8 cellular contexts compared by ENCODE assay signal in genomic region chr11:72585762-72586590, GRCh38.
DNase-seq lines count a peak whose midpoint lies in the region; ATAC-seq and TF ChIP-seq lines count a peak whose summit lies in the region.

No MANE protein-coding gene starts in this region.

- no peak for ATAC-seq in HG03571 (IDR thresholded peaks at IDR 0.05; ENCODE audit: unreplicated experiment)
- no peak for ATAC-seq in HG02981 (IDR thresholded peaks at IDR 0.05; ENCODE audit: unreplicated experiment)

- H3K4me3 ChIP-seq in Loucy (ENCODE audit: low read length, poor library complexity, severe bottlenecking): no peak overlapping the region
- H3K4me3 ChIP-seq in SJSA1: no peak overlapping the region

- H3K27me3 ChIP-seq in Loucy (ENCODE audit: insufficient read depth, low read length, poor library complexity, severe bottlenecking): no peaks in the 10 kb centered on the region
- peaks cover 15% of the 10 kb centered on the region for H3K27me3 ChIP-seq in SJSA1 (replicated peaks)

- H3F3A ChIP-seq in Loucy (ENCODE audit: low read depth): no peaks in the 10 kb centered on the region

- no peak overlapping the region for H2AFZ ChIP-seq in Loucy (ENCODE audit: low read length)

- H3K9me2 ChIP-seq in Loucy (replicated peaks; ENCODE audit: low read depth, low read length): no peaks in the 10 kb centered on the region

- TF ChIP-seq CTCF in GM10266 (IDR thresholded peaks at IDR 0.05; ENCODE audit: control insufficient read depth, insufficient read depth, low read depth, missing control alignments): peak; percentile 82
- peak; percentile 87 for TF ChIP-seq CTCF in Loucy (conservative IDR thresholded peaks at IDR 0.05; ENCODE audit: low read length)

- H3K9me3 ChIP-seq in Loucy (ENCODE audit: insufficient read depth, low read depth, low read length) (no peaks in the 10 kb centered on the region), SJSA1 (replicated peaks) (no peaks in the 10 kb centered on the region)

- intact Hi-C loops in posterior cingulate gyrus (cut with DNase I): loop anchor here (1.0 to 10.0 kb wide), 3 partner anchors 57 to 209 kb away; partner anchors contain the start of gene STARD10

- no peak overlapping the region for H3K27ac ChIP-seq in SJSA1

- no peaks in the 10 kb centered on the region for H3K79me2 ChIP-seq in Loucy (ENCODE audit: insufficient read depth, low read length)

- H4K20me1 ChIP-seq in Loucy (ENCODE audit: insufficient read depth, low read length, poor library complexity, severe bottlenecking): no peaks in the 10 kb centered on the region

- no peak overlapping the region for H3K4me2 ChIP-seq in Loucy (ENCODE audit: low read depth, low read length, poor library complexity, severe bottlenecking)

- H3K36me3 ChIP-seq in Loucy (ENCODE audit: insufficient read depth, low read length): no peaks in the 10 kb centered on the region
- H3K36me3 ChIP-seq in SJSA1: no peaks in the 10 kb centered on the region

- no peak overlapping the region for H3K9ac ChIP-seq in Loucy (ENCODE audit: low read depth, low read length, poor library complexity, severe bottlenecking)

- no peaks in the 10 kb centered on the region for H3K4me1 ChIP-seq in Loucy (ENCODE audit: insufficient read depth, low read length, poor library complexity, severe bottlenecking)
- H3K4me1 ChIP-seq in SJSA1 (replicated peaks): no peaks in the 10 kb centered on the region

- peak; percentile 90 for DNase-seq in GM10266 (ENCODE audit: extremely low spot score)
- DNase-seq in SJSA1 (ENCODE audit: low read depth in 1 of 2, low spot score in 2 of 2): peak; percentile 17 to 45
- DNase-seq in activated naive CD4-positive, alpha-beta T cell treated with Interleukin-2 at 50 U/mL for 16 hours: peak; percentile 55
- DNase-seq in germinal center (ENCODE audit: low spot score): peak; percentile 83
- DNase-seq in posterior cingulate gyrus: peak in 8 of 10 donors; percentile 37 to 93 (median 66)

Comparison
In these comparisons a context has a peak if more than half of its experiments do, and no peak if none do; other contexts are left out.
1. DNase-seq: peak in every context shown above with its lines; median percentile 90 in GM10266; 83 in germinal center; 66 in posterior cingulate gyrus; 55 in activated naive CD4-positive, alpha-beta T cell treated with Interleukin-2 at 50 U/mL for 16 hours; 31 in SJSA1.